10 cellular contexts compared by ENCODE assay signal in the genomic region with DNA sequence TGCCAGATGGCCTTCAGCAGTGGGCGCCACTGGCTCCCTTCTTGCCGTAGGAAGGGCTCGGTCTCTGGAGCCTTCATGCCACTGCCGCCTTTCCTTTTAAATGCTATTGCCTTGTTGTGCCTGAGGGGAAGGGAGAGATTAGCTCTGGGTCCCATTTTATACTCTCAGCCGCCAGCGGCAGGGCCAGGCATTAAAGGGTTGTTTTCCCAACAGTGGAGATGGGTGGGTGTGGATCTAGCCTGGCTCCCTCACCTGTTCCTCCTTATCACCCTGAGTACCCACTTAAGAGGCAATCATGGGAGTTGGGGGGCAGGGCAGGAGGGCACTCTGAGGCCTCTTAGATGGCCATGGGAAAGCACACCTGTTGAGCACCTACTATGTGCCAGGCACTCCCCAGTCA. TPM values are rescaled to one million over a fixed set of nuclear protein-coding genes. Genes with fewer than 3 reads are reported as not detected.
"Had no signal": no experiment of that assay in that cellular context is flagged by ENCODE, and none has a peak within 500 bp of the region (broad histone marks: within the 10 kb centered on the region; RNA-seq: fewer than 3 reads in every experiment).

No MANE protein-coding gene starts in this region.

RNA-seq across cellular contexts. Expression of a gene that starts 19.8 kb away (rescaled TPM):
- total RNA-seq: activated CD4-positive, alpha-beta T cell treated with anti-CD3 and anti-CD28 coated beads, Interleukin-2, amount 10 ng/mL, durations not matched to agents 7 days and 5 days; activated CD8-positive, alpha-beta T cell treated with anti-CD3 and anti-CD28 coated beads, Interleukin-2, amount 10 ng/mL, durations not matched to agents 7 days and 5 days; activated naive CD4-positive, alpha-beta T cell treated with anti-CD3 and anti-CD28 coated beads for 36 hours; activated naive CD4-positive, alpha-beta T cell treated with anti-CD3 and anti-CD28 coated beads, Interleukin-2, amount 50 U/mL, for 72 hours; activated naive CD8-positive, alpha-beta T cell treated with anti-CD3 and anti-CD28 coated beads for 36 hours; activated T-cell treated with anti-CD3 and anti-CD28 coated beads, Interleukin-2, amount 50 U/mL, for 4 hours; activated T-cell treated with anti-CD3 and anti-CD28 coated beads, Interleukin-2, amount 50 U/mL, for 72 hours; activated T-helper 1 cell treated with anti-CD3 and anti-CD28 coated beads, Interleukin-12 subunit alpha, Interleukin-12 subunit beta, Interleukin-2, Interleukin-4 antibody, amounts not matched to agents 30 ng/mL and 10 ng/mL and 1 ng/mL, durations not matched to agents 14 hours and 24 hours and 36 hours; T-helper 17 cell; T-helper 2 cell treated with Interferon-gamma antibody and Interleukin-4, amounts not matched to agents 100 ng/mL and 5 ng/mL, for 36 hours had no signal
